2 cellular contexts compared by ENCODE assay signal in genomic region chr6:43355862-43356590, GRCh38.
TF ChIP-seq lines count a peak whose summit lies in the region.

No MANE protein-coding gene starts in this region.

TF ChIP-seq in GM12878, 131 proteins besides CTCF, POLR2A, EP300 and RAD21 (continued from another document):
- TF ChIP-seq, protein P1, sequence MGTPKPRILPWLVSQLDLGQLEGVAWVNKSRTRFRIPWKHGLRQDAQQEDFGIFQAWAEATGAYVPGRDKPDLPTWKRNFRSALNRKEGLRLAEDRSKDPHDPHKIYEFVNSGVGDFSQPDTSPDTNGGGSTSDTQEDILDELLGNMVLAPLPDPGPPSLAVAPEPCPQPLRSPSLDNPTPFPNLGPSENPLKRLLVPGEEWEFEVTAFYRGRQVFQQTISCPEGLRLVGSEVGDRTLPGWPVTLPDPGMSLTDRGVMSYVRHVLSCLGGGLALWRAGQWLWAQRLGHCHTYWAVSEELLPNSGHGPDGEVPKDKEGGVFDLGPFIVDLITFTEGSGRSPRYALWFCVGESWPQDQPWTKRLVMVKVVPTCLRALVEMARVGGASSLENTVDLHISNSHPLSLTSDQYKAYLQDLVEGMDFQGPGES (IDR thresholded peaks at IDR 0.05) = no peak

TF ChIP-seq in liver, 16 proteins besides CTCF, POLR2A, EP300 and RAD21 (continued from another document):
- TF ChIP-seq YY1 (IDR thresholded peaks at IDR 0.05) = no peak
- TF ChIP-seq EGR1 (IDR thresholded peaks at IDR 0.05; ENCODE audit: low read depth in 2 of 2) = no peak
- TF ChIP-seq, protein P2, sequence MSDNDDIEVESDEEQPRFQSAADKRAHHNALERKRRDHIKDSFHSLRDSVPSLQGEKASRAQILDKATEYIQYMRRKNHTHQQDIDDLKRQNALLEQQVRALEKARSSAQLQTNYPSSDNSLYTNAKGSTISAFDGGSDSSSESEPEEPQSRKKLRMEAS (IDR thresholded peaks at IDR 0.05) = no peak
- TF ChIP-seq FOXA1 (IDR thresholded peaks at IDR 0.05) = no peak
- no peak for TF ChIP-seq FOXA2 (IDR thresholded peaks at IDR 0.05)
- TF ChIP-seq NR2F2 (IDR thresholded peaks at IDR 0.05) = no peak
- no peak for TF ChIP-seq SP1 (IDR thresholded peaks at IDR 0.05)
- TF ChIP-seq REST (IDR thresholded peaks at IDR 0.05) = no peak
- no peak for TF ChIP-seq ATF3 (IDR thresholded peaks at IDR 0.05)
- no peak for TF ChIP-seq ZBTB33 (IDR thresholded peaks at IDR 0.05)
- no peak for TF ChIP-seq HNF4G (IDR thresholded peaks at IDR 0.05)
- TF ChIP-seq TAF1 (conservative IDR thresholded peaks at IDR 0.05) = no peak
- TF ChIP-seq JUND (IDR thresholded peaks at IDR 0.05) = no peak
- no peak for TF ChIP-seq GABPA (IDR thresholded peaks at IDR 0.05 in 1 of 2, conservative IDR thresholded peaks at IDR 0.05 in 1 of 2)
- no peak for TF ChIP-seq HNF4A (conservative IDR thresholded peaks at IDR 0.05)
